Comparison of ENCODE assay signal across 1 cellular context in the genomic region with DNA sequence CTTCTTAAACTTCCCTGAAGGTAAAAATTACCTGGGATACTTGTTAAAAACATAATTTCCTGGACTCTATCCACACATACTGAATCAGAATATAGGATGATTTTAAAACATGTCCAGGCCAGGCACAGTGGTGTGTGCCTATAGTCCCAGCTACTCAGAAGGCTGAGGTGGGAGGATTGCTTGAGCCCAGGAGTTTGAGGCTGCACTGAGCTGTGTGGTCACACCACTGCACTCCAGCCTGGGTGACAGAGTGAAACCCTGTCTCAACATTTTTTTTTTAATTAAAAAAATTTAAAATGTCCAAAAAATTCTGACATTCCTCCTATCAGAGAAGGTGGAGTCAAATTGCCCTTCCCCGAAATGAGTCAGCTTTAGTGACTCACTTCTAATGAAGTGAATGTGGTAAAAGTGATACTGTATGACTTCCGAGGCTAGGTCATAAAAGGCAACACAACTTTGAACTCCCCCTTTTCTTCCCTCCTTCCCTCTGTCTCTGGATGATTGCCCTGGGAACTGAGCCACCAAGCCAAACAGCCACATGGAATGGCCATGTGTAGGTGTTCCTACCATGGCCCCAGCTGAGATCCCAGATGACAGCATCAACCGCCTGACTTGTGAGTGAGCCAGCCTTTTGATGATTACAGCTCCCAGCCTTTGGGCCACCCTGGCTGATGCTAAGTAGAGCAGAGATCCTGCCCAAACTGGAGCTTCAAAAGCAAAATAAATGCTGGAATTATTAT.
TF ChIP-seq lines count a peak whose summit lies in the region.

No MANE protein-coding gene starts in this region.

TF ChIP-seq in K562, 482 proteins besides CTCF, POLR2A, EP300 and RAD21 (continued from another document and continues in another):
- TF ChIP-seq, protein P1, sequence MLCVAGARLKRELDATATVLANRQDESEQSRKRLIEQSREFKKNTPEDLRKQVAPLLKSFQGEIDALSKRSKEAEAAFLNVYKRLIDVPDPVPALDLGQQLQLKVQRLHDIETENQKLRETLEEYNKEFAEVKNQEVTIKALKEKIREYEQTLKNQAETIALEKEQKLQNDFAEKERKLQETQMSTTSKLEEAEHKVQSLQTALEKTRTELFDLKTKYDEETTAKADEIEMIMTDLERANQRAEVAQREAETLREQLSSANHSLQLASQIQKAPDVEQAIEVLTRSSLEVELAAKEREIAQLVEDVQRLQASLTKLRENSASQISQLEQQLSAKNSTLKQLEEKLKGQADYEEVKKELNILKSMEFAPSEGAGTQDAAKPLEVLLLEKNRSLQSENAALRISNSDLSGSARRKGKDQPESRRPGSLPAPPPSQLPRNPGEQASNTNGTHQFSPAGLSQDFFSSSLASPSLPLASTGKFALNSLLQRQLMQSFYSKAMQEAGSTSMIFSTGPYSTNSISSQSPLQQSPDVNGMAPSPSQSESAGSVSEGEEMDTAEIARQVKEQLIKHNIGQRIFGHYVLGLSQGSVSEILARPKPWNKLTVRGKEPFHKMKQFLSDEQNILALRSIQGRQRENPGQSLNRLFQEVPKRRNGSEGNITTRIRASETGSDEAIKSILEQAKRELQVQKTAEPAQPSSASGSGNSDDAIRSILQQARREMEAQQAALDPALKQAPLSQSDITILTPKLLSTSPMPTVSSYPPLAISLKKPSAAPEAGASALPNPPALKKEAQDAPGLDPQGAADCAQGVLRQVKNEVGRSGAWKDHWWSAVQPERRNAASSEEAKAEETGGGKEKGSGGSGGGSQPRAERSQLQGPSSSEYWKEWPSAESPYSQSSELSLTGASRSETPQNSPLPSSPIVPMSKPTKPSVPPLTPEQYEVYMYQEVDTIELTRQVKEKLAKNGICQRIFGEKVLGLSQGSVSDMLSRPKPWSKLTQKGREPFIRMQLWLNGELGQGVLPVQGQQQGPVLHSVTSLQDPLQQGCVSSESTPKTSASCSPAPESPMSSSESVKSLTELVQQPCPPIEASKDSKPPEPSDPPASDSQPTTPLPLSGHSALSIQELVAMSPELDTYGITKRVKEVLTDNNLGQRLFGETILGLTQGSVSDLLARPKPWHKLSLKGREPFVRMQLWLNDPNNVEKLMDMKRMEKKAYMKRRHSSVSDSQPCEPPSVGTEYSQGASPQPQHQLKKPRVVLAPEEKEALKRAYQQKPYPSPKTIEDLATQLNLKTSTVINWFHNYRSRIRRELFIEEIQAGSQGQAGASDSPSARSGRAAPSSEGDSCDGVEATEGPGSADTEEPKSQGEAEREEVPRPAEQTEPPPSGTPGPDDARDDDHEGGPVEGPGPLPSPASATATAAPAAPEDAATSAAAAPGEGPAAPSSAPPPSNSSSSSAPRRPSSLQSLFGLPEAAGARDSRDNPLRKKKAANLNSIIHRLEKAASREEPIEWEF (CRISPR knock-in tag; IDR thresholded peaks at IDR 0.05) = no peak
- TF ChIP-seq SMAD1 (IDR thresholded peaks at IDR 0.05; ENCODE audit: low read depth, low read length, partially characterized antibody) (peak; percentile 42), KDM1A (IDR thresholded peaks at IDR 0.05) (no peak), ZNF77 (CRISPR knock-in tag; IDR thresholded peaks at IDR 0.05) (no peak), CBX8 (IDR thresholded peaks at IDR 0.05; ENCODE audit: borderline replicate concordance, extremely low read depth, low read depth, low read length, poor library complexity, severe bottlenecking) (no peak), RBM34 (IDR thresholded peaks at IDR 0.05; ENCODE audit: borderline replicate concordance, insufficient read depth, low read length) (no peak), TEAD4 (IDR thresholded peaks at IDR 0.05; ENCODE audit: low read length) (peak; percentile 76), TEAD4 (CRISPR knock-in tag; IDR thresholded peaks at IDR 0.05; ENCODE audit: borderline replicate concordance) (no peak), DIDO1 (tag; IDR thresholded peaks at IDR 0.05; ENCODE audit: low read depth) (no peak), TCF7 (IDR thresholded peaks at IDR 0.05; ENCODE audit: borderline replicate concordance) (no peak), CHCHD3 (CRISPR knock-in tag; IDR thresholded peaks at IDR 0.05) (no peak), ASH1L (IDR thresholded peaks at IDR 0.05; ENCODE audit: borderline replicate concordance, low read depth, partially characterized antibody) (no peak), MAZ (CRISPR knock-in tag; conservative IDR thresholded peaks at IDR 0.05 in 1 of 2, IDR thresholded peaks at IDR 0.05 in 1 of 2) (peak in 1 of 2 experiments; percentile 54; a peak in 1 of 4 replicates), NR4A1 (CRISPR knock-in tag; IDR thresholded peaks at IDR 0.05) (no peak), NR4A1 (tag; IDR thresholded peaks at IDR 0.05) (no peak), PYGO2 (tag; IDR thresholded peaks at IDR 0.05) (no peak), EGR1 (conservative IDR thresholded peaks at IDR 0.05) (peak; percentile 62), ZNF561 (CRISPR knock-in tag; conservative IDR thresholded peaks at IDR 0.05) (no peak), PML (IDR thresholded peaks at IDR 0.05; ENCODE audit: low read length) (no peak), ETV1 (tag; conservative IDR thresholded peaks at IDR 0.05; ENCODE audit: low read depth) (peak; percentile 80), MEIS2 (IDR thresholded peaks at IDR 0.05; ENCODE audit: partially characterized antibody) (peak; percentile 13), ZNF699 (CRISPR knock-in tag; IDR thresholded peaks at IDR 0.05; ENCODE audit: insufficient replicate concordance) (no peak), GATAD2B (IDR thresholded peaks at IDR 0.05; ENCODE audit: borderline replicate concordance) (no peak), FOXM1 (IDR thresholded peaks at IDR 0.05; ENCODE audit: low read depth) (peak; percentile 20; the same call in 1 of the 2 replicates), FOXM1 (CRISPR knock-in tag; IDR thresholded peaks at IDR 0.05; ENCODE audit: low read depth) (no peak), ZNF24 (IDR thresholded peaks at IDR 0.05) (peak; percentile 87), SMARCA4 (IDR thresholded peaks at IDR 0.05) (peak; percentile 95), MTA1 (IDR thresholded peaks at IDR 0.05; ENCODE audit: borderline replicate concordance) (0 out of 2 replicates have a peak, but pooled peaks have one; percentile 22), PHB (CRISPR knock-in tag; IDR thresholded peaks at IDR 0.05) (no peak), MTA3 (IDR thresholded peaks at IDR 0.05; ENCODE audit: borderline replicate concordance) (peak; percentile 64; the same call in 1 of the 2 replicates), GATAD2A (IDR thresholded peaks at IDR 0.05) (no peak), MCM7 (IDR thresholded peaks at IDR 0.05) (no peak), SNIP1 (IDR thresholded peaks at IDR 0.05; ENCODE audit: low read depth) (no peak), BRF1 (IDR thresholded peaks at IDR 0.05; ENCODE audit: borderline replicate concordance, extremely low read depth, insufficient read length) (no peak), CBX3 (IDR thresholded peaks at IDR 0.05; ENCODE audit: borderline replicate concordance in 1 of 2, low read length in 2 of 2) (peak in 1 of 2 experiments; percentile 81; a peak in 1 of 3 replicates), CCAR2 (IDR thresholded peaks at IDR 0.05; ENCODE audit: low read depth, low read length) (no peak)
- TF ChIP-seq, protein P2, sequence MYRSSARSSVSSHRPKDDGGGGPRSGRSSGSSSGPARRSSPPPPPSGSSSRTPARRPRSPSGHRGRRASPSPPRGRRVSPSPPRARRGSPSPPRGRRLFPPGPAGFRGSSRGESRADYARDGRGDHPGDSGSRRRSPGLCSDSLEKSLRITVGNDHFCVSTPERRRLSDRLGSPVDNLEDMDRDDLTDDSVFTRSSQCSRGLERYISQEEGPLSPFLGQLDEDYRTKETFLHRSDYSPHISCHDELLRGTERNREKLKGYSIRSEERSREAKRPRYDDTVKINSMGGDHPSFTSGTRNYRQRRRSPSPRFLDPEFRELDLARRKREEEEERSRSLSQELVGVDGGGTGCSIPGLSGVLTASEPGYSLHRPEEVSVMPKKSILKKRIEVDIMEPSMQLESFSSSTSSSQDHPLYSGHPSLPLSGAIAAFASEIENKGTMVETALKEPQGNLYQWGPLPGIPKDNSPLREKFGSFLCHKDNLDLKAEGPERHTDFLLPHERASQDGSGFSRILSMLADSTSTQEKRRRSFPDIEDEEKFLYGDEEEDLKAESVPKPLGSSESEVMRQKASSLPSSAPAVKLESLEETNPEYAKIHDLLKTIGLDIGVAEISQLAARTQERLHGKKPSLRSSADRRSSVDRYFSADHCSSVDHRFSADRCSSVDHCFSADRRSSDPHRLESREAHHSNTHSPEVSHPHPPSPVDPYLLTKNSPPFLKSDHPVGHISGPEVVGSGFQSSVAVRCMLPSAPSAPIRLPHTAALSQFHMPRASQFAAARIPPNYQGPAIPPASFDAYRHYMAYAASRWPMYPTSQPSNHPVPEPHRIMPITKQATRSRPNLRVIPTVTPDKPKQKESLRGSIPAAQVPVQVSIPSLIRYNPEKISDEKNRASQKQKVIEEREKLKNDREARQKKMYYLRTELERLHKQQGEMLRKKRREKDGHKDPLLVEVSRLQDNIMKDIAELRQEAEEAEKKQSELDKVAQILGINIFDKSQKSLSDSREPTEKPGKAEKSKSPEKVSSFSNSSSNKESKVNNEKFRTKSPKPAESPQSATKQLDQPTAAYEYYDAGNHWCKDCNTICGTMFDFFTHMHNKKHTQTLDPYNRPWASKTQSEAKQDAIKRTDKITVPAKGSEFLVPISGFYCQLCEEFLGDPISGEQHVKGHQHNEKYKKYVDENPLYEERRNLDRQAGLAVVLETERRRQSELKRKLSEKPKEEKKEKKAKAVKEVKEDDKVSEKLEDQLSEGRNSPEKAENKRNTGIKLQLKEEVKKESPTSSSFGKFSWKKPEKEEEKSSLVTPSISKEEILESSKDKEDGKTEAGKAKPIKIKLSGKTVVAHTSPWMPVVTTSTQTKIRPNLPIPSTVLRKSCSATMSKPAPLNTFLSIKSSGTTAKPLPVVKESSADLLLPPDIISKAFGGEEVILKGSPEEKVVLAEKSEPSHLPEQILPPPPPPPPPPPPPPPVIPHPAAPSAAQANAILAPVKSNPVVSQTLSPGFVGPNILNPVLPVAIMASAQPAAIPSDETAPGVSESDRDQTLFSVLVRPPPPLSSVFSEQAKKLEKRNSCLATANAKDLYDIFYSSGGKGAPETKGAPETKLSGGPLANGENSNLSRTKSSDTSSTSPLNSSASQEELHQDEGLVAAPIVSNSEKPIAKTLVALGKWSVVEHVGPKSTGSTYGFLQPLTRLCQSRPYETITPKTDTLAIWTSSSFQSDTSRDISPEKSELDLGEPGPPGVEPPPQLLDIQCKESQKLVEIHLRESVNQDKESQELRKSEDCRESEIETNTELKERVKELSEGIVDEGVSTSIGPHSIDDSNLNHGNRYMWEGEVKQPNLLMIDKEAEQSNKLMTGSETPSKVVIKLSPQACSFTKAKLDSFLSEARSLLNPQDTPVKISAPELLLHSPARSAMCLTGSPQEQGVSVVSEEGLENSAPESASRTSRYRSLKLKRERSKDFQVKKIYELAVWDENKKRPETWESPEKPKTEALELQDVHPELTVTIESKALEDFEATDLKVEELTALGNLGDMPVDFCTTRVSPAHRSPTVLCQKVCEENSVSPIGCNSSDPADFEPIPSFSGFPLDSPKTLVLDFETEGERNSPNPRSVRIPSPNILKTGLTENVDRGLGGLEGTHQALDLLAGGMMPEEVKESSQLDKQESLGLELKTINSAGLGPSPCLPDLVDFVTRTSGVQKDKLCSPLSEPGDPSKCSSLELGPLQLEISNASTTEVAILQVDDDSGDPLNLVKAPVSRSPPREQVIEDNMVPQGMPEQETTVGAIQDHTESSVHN (IDR thresholded peaks at IDR 0.05; ENCODE audit: borderline replicate concordance in 1 of 2, low read depth in 1 of 2) = peak in 1 of 2 experiments; percentile 77; a peak in 1 of 4 replicates
- TF ChIP-seq, protein P3, sequence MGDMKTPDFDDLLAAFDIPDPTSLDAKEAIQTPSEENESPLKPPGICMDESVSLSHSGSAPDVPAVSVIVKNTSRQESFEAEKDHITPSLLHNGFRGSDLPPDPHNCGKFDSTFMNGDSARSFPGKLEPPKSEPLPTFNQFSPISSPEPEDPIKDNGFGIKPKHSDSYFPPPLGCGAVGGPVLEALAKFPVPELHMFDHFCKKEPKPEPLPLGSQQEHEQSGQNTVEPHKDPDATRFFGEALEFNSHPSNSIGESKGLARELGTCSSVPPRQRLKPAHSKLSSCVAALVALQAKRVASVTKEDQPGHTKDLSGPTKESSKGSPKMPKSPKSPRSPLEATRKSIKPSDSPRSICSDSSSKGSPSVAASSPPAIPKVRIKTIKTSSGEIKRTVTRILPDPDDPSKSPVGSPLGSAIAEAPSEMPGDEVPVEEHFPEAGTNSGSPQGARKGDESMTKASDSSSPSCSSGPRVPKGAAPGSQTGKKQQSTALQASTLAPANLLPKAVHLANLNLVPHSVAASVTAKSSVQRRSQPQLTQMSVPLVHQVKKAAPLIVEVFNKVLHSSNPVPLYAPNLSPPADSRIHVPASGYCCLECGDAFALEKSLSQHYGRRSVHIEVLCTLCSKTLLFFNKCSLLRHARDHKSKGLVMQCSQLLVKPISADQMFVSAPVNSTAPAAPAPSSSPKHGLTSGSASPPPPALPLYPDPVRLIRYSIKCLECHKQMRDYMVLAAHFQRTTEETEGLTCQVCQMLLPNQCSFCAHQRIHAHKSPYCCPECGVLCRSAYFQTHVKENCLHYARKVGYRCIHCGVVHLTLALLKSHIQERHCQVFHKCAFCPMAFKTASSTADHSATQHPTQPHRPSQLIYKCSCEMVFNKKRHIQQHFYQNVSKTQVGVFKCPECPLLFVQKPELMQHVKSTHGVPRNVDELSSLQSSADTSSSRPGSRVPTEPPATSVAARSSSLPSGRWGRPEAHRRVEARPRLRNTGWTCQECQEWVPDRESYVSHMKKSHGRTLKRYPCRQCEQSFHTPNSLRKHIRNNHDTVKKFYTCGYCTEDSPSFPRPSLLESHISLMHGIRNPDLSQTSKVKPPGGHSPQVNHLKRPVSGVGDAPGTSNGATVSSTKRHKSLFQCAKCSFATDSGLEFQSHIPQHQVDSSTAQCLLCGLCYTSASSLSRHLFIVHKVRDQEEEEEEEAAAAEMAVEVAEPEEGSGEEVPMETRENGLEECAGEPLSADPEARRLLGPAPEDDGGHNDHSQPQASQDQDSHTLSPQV (IDR thresholded peaks at IDR 0.05) = peak; percentile 48; the same call in 1 of the 2 replicates
- TF ChIP-seq, protein P4, sequence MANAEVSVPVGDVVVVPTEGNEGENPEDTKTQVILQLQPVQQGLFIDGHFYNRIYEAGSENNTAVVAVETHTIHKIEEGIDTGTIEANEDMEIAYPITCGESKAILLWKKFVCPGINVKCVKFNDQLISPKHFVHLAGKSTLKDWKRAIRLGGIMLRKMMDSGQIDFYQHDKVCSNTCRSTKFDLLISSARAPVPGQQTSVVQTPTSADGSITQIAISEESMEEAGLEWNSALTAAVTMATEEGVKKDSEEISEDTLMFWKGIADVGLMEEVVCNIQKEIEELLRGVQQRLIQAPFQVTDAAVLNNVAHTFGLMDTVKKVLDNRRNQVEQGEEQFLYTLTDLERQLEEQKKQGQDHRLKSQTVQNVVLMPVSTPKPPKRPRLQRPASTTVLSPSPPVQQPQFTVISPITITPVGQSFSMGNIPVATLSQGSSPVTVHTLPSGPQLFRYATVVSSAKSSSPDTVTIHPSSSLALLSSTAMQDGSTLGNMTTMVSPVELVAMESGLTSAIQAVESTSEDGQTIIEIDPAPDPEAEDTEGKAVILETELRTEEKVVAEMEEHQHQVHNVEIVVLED (CRISPR knock-in tag; IDR thresholded peaks at IDR 0.05) = no peak
- TF ChIP-seq, protein P5, sequence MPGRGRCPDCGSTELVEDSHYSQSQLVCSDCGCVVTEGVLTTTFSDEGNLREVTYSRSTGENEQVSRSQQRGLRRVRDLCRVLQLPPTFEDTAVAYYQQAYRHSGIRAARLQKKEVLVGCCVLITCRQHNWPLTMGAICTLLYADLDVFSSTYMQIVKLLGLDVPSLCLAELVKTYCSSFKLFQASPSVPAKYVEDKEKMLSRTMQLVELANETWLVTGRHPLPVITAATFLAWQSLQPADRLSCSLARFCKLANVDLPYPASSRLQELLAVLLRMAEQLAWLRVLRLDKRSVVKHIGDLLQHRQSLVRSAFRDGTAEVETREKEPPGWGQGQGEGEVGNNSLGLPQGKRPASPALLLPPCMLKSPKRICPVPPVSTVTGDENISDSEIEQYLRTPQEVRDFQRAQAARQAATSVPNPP (IDR thresholded peaks at IDR 0.05; ENCODE audit: borderline replicate concordance, insufficient read depth, insufficient read length) = no peak
